1 cellular context compared by ENCODE assay signal in the genomic region with DNA sequence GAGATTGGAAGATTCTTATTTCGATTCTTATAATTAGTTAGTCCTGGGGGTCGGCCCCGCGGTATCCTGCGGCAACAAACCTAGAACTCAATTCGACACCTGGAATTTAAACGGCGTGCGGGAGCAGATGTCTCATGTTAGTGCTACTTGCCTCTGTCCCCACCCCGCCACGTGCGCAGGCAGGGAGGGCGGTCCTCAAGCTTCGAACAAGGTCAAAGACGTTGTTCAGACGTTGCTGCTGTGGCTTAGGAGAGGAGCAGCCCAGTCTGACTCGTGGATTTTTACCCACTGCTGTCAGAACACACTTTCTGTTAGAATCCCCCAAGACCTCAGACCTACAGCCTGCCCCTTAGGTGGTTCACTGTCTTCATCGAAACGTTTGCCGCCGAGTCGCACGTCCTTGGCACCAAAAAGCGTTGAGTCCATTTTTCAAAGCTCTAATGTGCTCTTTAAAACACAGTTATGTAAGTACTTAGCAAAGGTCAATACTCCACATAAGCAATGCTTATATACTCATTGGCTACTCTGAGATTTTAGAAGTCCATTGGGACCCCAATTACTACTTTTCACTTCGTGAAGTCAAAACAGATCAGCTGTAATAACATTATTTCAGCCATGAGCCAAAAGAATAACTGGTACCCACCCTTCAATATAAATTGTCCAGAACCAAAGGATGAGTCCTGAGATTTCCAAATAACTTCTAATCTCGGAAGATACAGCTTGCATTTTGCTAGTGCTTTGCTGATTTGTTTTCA.
A peak's percentile ranks its signal among the peaks of the same experiment; 100 is the strongest.
TF ChIP-seq lines count a peak whose summit lies in the region.

No MANE protein-coding gene starts in this region.

TF ChIP-seq in HepG2, 621 proteins besides CTCF, POLR2A, EP300 and RAD21 (continued from another document and continues in another):
- TF ChIP-seq, protein P1, sequence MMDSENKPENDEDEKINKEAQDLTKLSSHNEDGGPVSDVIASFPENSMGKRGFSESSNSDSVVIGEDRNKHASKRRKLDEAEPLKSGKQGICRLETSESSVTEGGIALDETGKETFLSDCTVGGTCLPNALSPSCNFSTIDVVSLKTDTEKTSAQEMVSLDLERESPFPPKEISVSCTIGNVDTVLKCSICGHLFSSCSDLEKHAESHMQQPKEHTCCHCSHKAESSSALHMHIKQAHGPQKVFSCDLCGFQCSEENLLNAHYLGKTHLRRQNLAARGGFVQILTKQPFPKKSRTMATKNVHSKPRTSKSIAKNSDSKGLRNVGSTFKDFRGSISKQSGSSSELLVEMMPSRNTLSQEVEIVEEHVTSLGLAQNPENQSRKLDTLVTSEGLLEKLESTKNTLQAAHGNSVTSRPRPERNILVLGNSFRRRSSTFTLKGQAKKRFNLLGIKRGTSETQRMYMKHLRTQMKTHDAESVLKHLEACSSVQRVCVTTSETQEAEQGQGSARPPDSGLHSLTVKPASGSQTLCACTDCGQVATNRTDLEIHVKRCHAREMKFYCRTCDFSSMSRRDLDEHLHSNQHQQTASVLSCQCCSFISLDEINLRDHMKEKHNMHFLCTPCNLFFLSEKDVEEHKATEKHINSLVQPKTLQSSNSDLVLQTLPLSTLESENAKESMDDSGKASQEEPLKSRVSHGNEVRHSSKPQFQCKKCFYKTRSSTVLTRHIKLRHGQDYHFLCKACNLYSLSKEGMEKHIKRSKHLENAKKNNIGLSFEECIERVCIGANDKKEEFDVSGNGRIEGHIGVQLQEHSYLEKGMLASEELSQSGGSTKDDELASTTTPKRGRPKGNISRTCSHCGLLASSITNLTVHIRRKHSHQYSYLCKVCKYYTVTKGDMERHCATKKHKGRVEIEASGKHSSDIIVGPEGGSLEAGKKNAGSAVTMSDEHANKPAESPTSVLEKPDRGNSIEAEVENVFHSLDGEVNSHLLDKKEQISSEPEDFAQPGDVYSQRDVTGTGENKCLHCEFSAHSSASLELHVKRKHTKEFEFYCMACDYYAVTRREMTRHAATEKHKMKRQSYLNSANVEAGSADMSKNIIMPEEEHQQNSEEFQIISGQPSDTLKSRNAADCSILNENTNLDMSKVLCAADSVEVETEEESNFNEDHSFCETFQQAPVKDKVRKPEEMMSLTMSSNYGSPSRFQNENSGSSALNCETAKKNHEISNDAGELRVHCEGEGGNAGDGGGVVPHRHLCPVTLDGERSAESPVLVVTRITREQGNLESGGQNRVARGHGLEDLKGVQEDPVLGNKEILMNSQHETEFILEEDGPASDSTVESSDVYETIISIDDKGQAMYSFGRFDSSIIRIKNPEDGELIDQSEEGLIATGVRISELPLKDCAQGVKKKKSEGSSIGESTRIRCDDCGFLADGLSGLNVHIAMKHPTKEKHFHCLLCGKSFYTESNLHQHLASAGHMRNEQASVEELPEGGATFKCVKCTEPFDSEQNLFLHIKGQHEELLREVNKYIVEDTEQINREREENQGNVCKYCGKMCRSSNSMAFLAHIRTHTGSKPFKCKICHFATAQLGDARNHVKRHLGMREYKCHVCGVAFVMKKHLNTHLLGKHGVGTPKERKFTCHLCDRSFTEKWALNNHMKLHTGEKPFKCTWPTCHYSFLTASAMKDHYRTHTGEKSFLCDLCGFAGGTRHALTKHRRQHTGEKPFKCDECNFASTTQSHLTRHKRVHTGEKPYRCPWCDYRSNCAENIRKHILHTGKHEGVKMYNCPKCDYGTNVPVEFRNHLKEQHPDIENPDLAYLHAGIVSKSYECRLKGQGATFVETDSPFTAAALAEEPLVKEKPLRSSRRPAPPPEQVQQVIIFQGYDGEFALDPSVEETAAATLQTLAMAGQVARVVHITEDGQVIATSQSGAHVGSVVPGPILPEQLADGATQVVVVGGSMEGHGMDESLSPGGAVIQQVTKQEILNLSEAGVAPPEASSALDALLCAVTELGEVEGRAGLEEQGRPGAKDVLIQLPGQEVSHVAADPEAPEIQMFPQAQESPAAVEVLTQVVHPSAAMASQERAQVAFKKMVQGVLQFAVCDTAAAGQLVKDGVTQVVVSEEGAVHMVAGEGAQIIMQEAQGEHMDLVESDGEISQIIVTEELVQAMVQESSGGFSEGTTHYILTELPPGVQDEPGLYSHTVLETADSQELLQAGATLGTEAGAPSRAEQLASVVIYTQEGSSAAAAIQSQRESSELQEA (CRISPR knock-in tag; IDR thresholded peaks at IDR 0.05; ENCODE audit: not compliant biosample characterization): peak; percentile 42
- TF ChIP-seq ZNF326 (CRISPR knock-in tag; IDR thresholded peaks at IDR 0.05; ENCODE audit: borderline replicate concordance) (no peak), ZNF253 (CRISPR knock-in tag; IDR thresholded peaks at IDR 0.05; ENCODE audit: borderline replicate concordance) (no peak; the same call in 1 of the 2 replicates), ZNF564 (CRISPR knock-in tag; IDR thresholded peaks at IDR 0.05) (no peak; the same call in 1 of the 2 replicates), HOXA3 (CRISPR knock-in tag; IDR thresholded peaks at IDR 0.05) (peak; percentile 61; the same call in 1 of the 2 replicates), ZNF570 (CRISPR knock-in tag; IDR thresholded peaks at IDR 0.05; ENCODE audit: borderline replicate concordance) (no peak), PBX3 (CRISPR knock-in tag; IDR thresholded peaks at IDR 0.05; ENCODE audit: borderline replicate concordance) (peak; percentile 66; the same call in 1 of the 2 replicates), POLR2AphosphoS2 (IDR thresholded peaks at IDR 0.05; ENCODE audit: low read depth, low read length) (peak; percentile 45; the same call in 1 of the 2 replicates), KDM1A (CRISPR knock-in tag; IDR thresholded peaks at IDR 0.05) (peak; percentile 52; the same call in 1 of the 2 replicates), ZNF879 (CRISPR knock-in tag; IDR thresholded peaks at IDR 0.05) (no peak), RFX5 (IDR thresholded peaks at IDR 0.05; ENCODE audit: low read depth, low read length) (no peak), ZNF552 (CRISPR knock-in tag; IDR thresholded peaks at IDR 0.05; ENCODE audit: borderline replicate concordance) (peak; percentile 81; the same call in 1 of the 2 replicates), ZNF276 (CRISPR knock-in tag; IDR thresholded peaks at IDR 0.05; ENCODE audit: low read depth) (peak; percentile 79; the same call in 1 of the 2 replicates), ZNF569 (CRISPR knock-in tag; IDR thresholded peaks at IDR 0.05; ENCODE audit: borderline replicate concordance) (no peak), TBX3 (IDR thresholded peaks at IDR 0.05; ENCODE audit: borderline replicate concordance) (no peak), ZNF674 (CRISPR knock-in tag; IDR thresholded peaks at IDR 0.05; ENCODE audit: low read depth) (no peak), ZNF713 (CRISPR knock-in tag; IDR thresholded peaks at IDR 0.05) (no peak), TOE1 (CRISPR knock-in tag; IDR thresholded peaks at IDR 0.05) (peak; percentile 83; the same call in 1 of the 2 replicates), FOXM1 (CRISPR knock-in tag; IDR thresholded peaks at IDR 0.05) (no peak; the same call in 1 of the 2 replicates), NONO (IDR thresholded peaks at IDR 0.05) (no peak), NONO (CRISPR knock-in tag; conservative IDR thresholded peaks at IDR 0.05) (peak; percentile 65), REPIN1 (CRISPR knock-in tag; IDR thresholded peaks at IDR 0.05; ENCODE audit: borderline replicate concordance, low read depth) (peak; percentile 65), ZFP36L1 (CRISPR knock-in tag; IDR thresholded peaks at IDR 0.05) (no peak), ZNF558 (CRISPR knock-in tag; IDR thresholded peaks at IDR 0.05; ENCODE audit: borderline replicate concordance) (peak; percentile 89; the same call in 1 of the 2 replicates), ATAD3A (CRISPR knock-in tag; IDR thresholded peaks at IDR 0.05) (no peak; the same call in 1 of the 2 replicates), HHEX (CRISPR knock-in tag; IDR thresholded peaks at IDR 0.05) (no peak; the same call in none of the 2 replicates), FOXC1 (CRISPR knock-in tag; IDR thresholded peaks at IDR 0.05; ENCODE audit: borderline replicate concordance) (peak; percentile 97), MAF1 (CRISPR knock-in tag; IDR thresholded peaks at IDR 0.05; ENCODE audit: borderline replicate concordance) (0 out of 2 replicates have a peak, but pooled peaks have one; percentile 20), MIER2 (CRISPR knock-in tag; IDR thresholded peaks at IDR 0.05) (no peak; the same call in 1 of the 2 replicates), DNMT1 (CRISPR knock-in tag; IDR thresholded peaks at IDR 0.05) (no peak), ZNF589 (CRISPR knock-in tag; conservative IDR thresholded peaks at IDR 0.05) (no peak; the same call in 1 of the 2 replicates), TAF1 (CRISPR knock-in tag; IDR thresholded peaks at IDR 0.05) (peak; percentile 88), ZNF333 (CRISPR knock-in tag; IDR thresholded peaks at IDR 0.05; ENCODE audit: borderline replicate concordance) (peak; percentile 92; the same call in 1 of the 2 replicates), ZNF83 (CRISPR knock-in tag; IDR thresholded peaks at IDR 0.05; ENCODE audit: borderline replicate concordance) (no peak), ATF7-NPFF (CRISPR knock-in tag; IDR thresholded peaks at IDR 0.05; ENCODE audit: low read depth) (peak; percentile 91), ZNF263 (CRISPR knock-in tag; IDR thresholded peaks at IDR 0.05) (peak; percentile 67; the same call in 1 of the 2 replicates), ZNF232 (CRISPR knock-in tag; IDR thresholded peaks at IDR 0.05; ENCODE audit: borderline replicate concordance) (0 out of 2 replicates have a peak, but pooled peaks have one; percentile 61), TCF7 (IDR thresholded peaks at IDR 0.05; ENCODE audit: low read depth) (no peak), MXD4 (CRISPR knock-in tag; IDR thresholded peaks at IDR 0.05) (peak; percentile 95), YY1 (IDR thresholded peaks at IDR 0.05; ENCODE audit: insufficient read depth, insufficient replicate concordance, low read depth, low read length) (no peak), HNRNPUL1 (IDR thresholded peaks at IDR 0.05; ENCODE audit: low read depth, low read length) (no peak), GTF2F1 (IDR thresholded peaks at IDR 0.05; ENCODE audit: low read length) (no peak), EZH2 (conservative IDR thresholded peaks at IDR 0.05; ENCODE audit: low read depth, low read length) (no peak), ZNF20 (CRISPR knock-in tag; IDR thresholded peaks at IDR 0.05) (0 out of 2 replicates have a peak, but pooled peaks have one; percentile 37), ZSCAN30 (CRISPR knock-in tag; IDR thresholded peaks at IDR 0.05) (no peak), ZNF577 (CRISPR knock-in tag; IDR thresholded peaks at IDR 0.05; ENCODE audit: borderline replicate concordance, low read depth) (no peak), POLR2G (IDR thresholded peaks at IDR 0.05; ENCODE audit: low read depth, low read length) (peak; percentile 97), RARA (CRISPR knock-in tag; IDR thresholded peaks at IDR 0.05) (peak; percentile 38; the same call in 1 of the 2 replicates), ZIK1 (CRISPR knock-in tag; IDR thresholded peaks at IDR 0.05; ENCODE audit: borderline replicate concordance, low read depth) (no peak; the same call in 1 of the 2 replicates)
- TF ChIP-seq, protein P2, sequence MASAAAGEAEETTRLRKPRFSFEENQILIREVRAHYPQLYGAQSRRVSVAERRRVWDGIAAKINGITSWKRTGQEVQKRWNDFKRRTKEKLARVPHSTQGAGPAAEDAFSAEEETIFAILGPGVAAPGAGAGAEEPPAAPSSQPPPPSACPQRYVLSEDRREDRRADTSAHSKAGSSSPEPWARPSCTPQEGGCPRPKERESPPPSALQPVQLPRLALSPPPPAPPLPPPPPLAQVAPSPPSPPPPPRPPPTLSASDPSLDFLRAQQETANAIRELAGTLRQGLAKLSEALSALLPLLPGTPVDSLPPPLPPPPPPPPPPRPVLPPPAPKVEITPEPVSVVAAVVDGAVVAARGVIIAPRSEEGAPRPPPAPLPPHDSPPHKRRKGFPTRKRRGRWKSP (CRISPR knock-in tag; IDR thresholded peaks at IDR 0.05): peak; percentile 34; the same call in 1 of the 2 replicates
- TF ChIP-seq, protein P3, sequence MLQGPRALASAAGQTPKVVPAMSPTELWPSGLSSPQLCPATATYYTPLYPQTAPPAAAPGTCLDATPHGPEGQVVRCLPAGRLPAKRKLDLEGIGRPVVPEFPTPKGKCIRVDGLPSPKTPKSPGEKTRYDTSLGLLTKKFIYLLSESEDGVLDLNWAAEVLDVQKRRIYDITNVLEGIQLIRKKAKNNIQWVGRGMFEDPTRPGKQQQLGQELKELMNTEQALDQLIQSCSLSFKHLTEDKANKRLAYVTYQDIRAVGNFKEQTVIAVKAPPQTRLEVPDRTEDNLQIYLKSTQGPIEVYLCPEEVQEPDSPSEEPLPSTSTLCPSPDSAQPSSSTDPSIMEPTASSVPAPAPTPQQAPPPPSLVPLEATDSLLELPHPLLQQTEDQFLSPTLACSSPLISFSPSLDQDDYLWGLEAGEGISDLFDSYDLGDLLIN (CRISPR knock-in tag; IDR thresholded peaks at IDR 0.05; ENCODE audit: borderline replicate concordance): peak; percentile 43; the same call in 1 of the 2 replicates
- TF ChIP-seq, protein P4, sequence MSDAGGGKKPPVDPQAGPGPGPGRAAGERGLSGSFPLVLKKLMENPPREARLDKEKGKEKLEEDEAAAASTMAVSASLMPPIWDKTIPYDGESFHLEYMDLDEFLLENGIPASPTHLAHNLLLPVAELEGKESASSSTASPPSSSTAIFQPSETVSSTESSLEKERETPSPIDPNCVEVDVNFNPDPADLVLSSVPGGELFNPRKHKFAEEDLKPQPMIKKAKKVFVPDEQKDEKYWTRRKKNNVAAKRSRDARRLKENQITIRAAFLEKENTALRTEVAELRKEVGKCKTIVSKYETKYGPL (CRISPR knock-in tag; IDR thresholded peaks at IDR 0.05): peak; percentile 86
